In genomic region chr14:67240168-67240932, GRCh38 we compare ENCODE assay signal across 8 cellular contexts. TPM values are rescaled to one million over a fixed set of nuclear protein-coding genes. Genes with fewer than 3 reads are reported as not detected.
DNase-seq lines count a peak whose midpoint lies in the region; ATAC-seq and TF ChIP-seq lines count a peak whose summit lies in the region.

No MANE protein-coding gene starts in this region.

- peak overlapping the region; percentile 98 for H3K27ac ChIP-seq in C4-2B
- peak overlapping the region; percentile 94; the same call in 1 of the 2 replicates for H3K27ac ChIP-seq in HUES6 (ENCODE audit: low read depth, low read length)
- H3K27ac ChIP-seq in colonic mucosa: peak overlapping the region; percentile 100

- peak overlapping the region; percentile 92 for H3K4me3 ChIP-seq in HUES6 (ENCODE audit: low read depth, low read length)
- H3K4me3 ChIP-seq in colonic mucosa: peak overlapping the region; percentile 99

- TF ChIP-seq CTCF in C4-2B (conservative IDR thresholded peaks at IDR 0.05): no peak
- TF ChIP-seq CTCF in colonic mucosa (IDR thresholded peaks at IDR 0.05): no peak

- H3K4me1 ChIP-seq in HUES6 (ENCODE audit: control insufficient read depth, insufficient read depth, low read length): peaks cover 8% of the 10 kb centered on the region; the same call in 1 of the 2 replicates
- H3K4me1 ChIP-seq in colonic mucosa: peaks cover 7% of the 10 kb centered on the region

- H3K27me3 ChIP-seq in HUES6 (ENCODE audit: control insufficient read depth, insufficient read depth, low read length) (peaks cover 16% of the 10 kb centered on the region), colonic mucosa (no peaks in the 10 kb centered on the region)

- peak; percentile 73 for DNase-seq in T1000 (lab: John Stamatoyannopoulos, UW)
- peak; percentile 84 for DNase-seq in colonic mucosa
- DNase-seq in left colon: peak; percentile 83 to 84
- peak; percentile 24 for DNase-seq in stimulated activated CD4-positive, alpha-beta T cell treated with anti-CD3 and anti-CD28 coated beads, Interleukin-4, amount 100 ng/mL, for 1 hour
- no peak for DNase-seq in superior temporal gyrus (ENCODE audit: extremely low spot score)

- intact Hi-C loops in colonic mucosa (cut with DNase I) (no loop called here), left colon (cut with DNase I, micrococcal nuclease) (no loop called here)

- H3K9ac ChIP-seq in HUES6 (ENCODE audit: low read length): peak overlapping the region; percentile 83
- peak overlapping the region; percentile 40 to 83 for H3K9ac ChIP-seq in colonic mucosa (ENCODE audit: low read depth in 2 of 2, low read length in 2 of 2)

- H3K36me3 ChIP-seq in HUES6 (ENCODE audit: control insufficient read depth, insufficient read depth, low read length): no peaks in the 10 kb centered on the region
- H3K36me3 ChIP-seq in colonic mucosa: no peaks in the 10 kb centered on the region

- H3K9me3 ChIP-seq in HUES6 (ENCODE audit: control insufficient read depth, insufficient read depth, low read depth, low read length) (no peaks in the 10 kb centered on the region), colonic mucosa (no peaks in the 10 kb centered on the region)

- ATAC-seq in GM19438 (IDR thresholded peaks at IDR 0.05; ENCODE audit: low read depth, unreplicated experiment): peak; percentile 24
- ATAC-seq in left colon: peak; percentile 69

RNA-seq across cellular contexts. Expression of gene PALS1, which starts 0.9 kb away (rescaled TPM):
- total RNA-seq in colonic mucosa: 10 to 100 TPM; 35.5 to 45.2 TPM
- 10 to 100 TPM; 30.6 to 52.3 TPM for total RNA-seq in left colon

RNA-seq across cellular contexts. Expression of gene GARIN2, which starts 51.1 kb away (rescaled TPM):
- total RNA-seq in colonic mucosa (not detected), left colon (not detected)
